In the genomic region with DNA sequence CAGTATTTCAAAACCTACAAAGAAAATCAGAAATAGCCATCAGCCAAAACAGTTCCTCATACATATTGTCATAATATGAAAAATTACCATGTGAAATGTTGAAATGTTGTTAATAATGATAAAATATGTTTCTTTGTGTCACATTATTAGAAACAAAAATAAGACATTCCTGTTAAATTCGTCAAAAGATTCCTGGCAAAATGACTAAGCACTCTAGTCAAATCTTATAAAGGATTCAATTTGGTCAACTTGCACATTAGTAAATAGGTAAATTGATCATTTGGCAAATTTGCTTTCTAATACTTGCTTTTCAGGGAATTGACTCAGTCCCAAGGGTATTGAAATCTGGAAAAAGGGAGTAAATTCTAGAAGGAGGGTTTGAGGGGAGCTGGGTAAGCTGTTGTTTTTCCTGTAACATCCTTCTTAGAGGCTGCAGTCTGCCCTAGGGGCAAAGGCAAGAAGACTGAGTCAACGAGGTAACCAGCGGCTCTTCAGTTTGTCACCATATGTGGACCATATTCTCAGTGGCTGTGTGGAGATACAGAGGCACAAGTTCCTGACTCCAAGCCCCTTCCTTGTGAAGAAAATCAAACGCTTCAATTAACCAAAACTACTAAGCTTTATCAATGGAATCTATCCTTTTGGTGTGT, we compare ENCODE assay signal across 29 cellular contexts.
DNase-seq lines count a peak whose midpoint lies in the region; ATAC-seq, FAIRE-seq and TF ChIP-seq lines count a peak whose summit lies in the region.
"Had no signal": no experiment of that assay in that cellular context is flagged by ENCODE, and none has a peak within 500 bp of the region (broad histone marks: within the 10 kb centered on the region; RNA-seq: fewer than 3 reads in every experiment).

No MANE protein-coding gene starts in this region.

- H3K27ac ChIP-seq in SK-N-SH (ENCODE audit: low read depth in 2 of 2, low read length in 1 of 2) (no peak overlapping the region), PC-3 (ENCODE audit: low read length) (no peak overlapping the region)
- H3K27ac ChIP-seq: 22Rv1, body of pancreas, heart right ventricle, prostate gland, suprapubic skin, uterus had no signal

- POLR2A ChIA-PET in SK-N-SH (lab: Yijun Ruan, JAX) (no interaction called here), PC-3 (lab: Charles Lee; ENCODE audit: unreplicated experiment) (no interaction called here), Caco-2 (lab: Charles Lee) (no interaction called here)

- DNase-seq in SK-N-SH (no peak), PC-3 (peak; percentile 20), fibroblast of the aortic adventitia (ENCODE audit: low read depth) (peak; percentile 50), urothelium cell line (ENCODE audit: low spot score) (no peak), Caco-2 (no peak), COLO829 (ENCODE audit: low spot score) (no peak)
- DNase-seq: activated CD4-positive, alpha-beta T cell treated with anti-CD3 and anti-CD28 coated beads, Interleukin-2, amount 10 ng/mL, durations not matched to agents 7 days and 5 days; activated CD8-positive, alpha-beta memory T cell treated with anti-CD3 and anti-CD28 coated beads, Interleukin-2, amount 10 ng/mL, durations not matched to agents 7 days and 5 days; activated naive CD8-positive, alpha-beta T cell treated with anti-CD3 and anti-CD28 coated beads, Interleukin-2, amount 50 U/mL, for 24 hours; activated T-cell treated with anti-CD3 and anti-CD28 coated beads, Interleukin-2, amount 50 U/mL, for 48 hours; body of pancreas; CD4-positive, alpha-beta memory T cell; GOT3; heart right ventricle; NCI-H1092 treated with DMSO at 0.1 percent for 48 hours; NCI-H187 treated with DMSO at 0.1 percent for 48 hours; NCI-H524 treated with DMSO at 0.1 percent for 48 hours; SHP77 treated with DMSO at 0.1 percent for 48 hours; sigmoid colon; stimulated activated CD4-positive, alpha-beta T cell treated with anti-CD3 and anti-CD28 coated beads, Interleukin-15, amount 100 ng/mL, for 24 hours; stimulated activated naive B cell treated with anti-CD40 and anti-IgM and Interleukin-4, amounts not matched to agents 10 μg/mL and 1 μg/mL and 100 μg/mL, for 72 hours; T1000; uterus had no signal

- no peaks in the 10 kb centered on the region for H3F3A ChIP-seq in SK-N-SH (replicated peaks; ENCODE audit: insufficient read depth)
- H3F3A ChIP-seq in PC-3 (ENCODE audit: low read length, unreplicated experiment) = no peaks in the 10 kb centered on the region

- H4K20me1 ChIP-seq in SK-N-SH (ENCODE audit: insufficient read depth) = no peaks in the 10 kb centered on the region
- H4K20me1 ChIP-seq in PC-3 (ENCODE audit: low read length) = no peaks in the 10 kb centered on the region

- CTCF ChIA-PET in SK-N-SH (lab: Yijun Ruan, JAX) = interaction anchor here (0.9 to 2.8 kb wide), 4 partner anchors 9 to 235 kb away, joined by 3 to 9 read pairs (median 4); no protein-coding TSS in a partner anchor
- CTCF ChIA-PET in PC-3 (lab: Charles Lee) = no interaction called here
- CTCF ChIA-PET in Caco-2 (lab: Charles Lee) = no interaction called here

- intact Hi-C loops in PC-3 (cut with micrococcal nuclease) (no loop called here), Caco-2 (cut with micrococcal nuclease; ENCODE audit: unreplicated experiment) (no loop called here)

- TF ChIP-seq CTCF in SK-N-SH (IDR thresholded peaks at IDR 0.05) (no peak), PC-3 (conservative IDR thresholded peaks at IDR 0.05; ENCODE audit: low read depth, low read length) (no peak), fibroblast of the aortic adventitia (IDR thresholded peaks at IDR 0.05; ENCODE audit: insufficient read depth, low read length) (no peak), Caco-2 (IDR thresholded peaks at IDR 0.05; ENCODE audit: insufficient read depth in 1 of 2, low read depth in 1 of 2, low read length in 1 of 2, severe bottlenecking in 1 of 2, unreplicated experiment in 1 of 2) (no peak)

- no peak overlapping the region for H3K9ac ChIP-seq in SK-N-SH
- H3K9ac ChIP-seq in PC-3 (ENCODE audit: low read length) = no peak overlapping the region

- ATAC-seq in SK-N-SH treated with all-trans-retinoic acid at 6 μM for 48 hours (no peak), PC-3 (no peak), HG03354 (IDR thresholded peaks at IDR 0.05; ENCODE audit: poor library complexity, severe bottlenecking, unreplicated experiment) (no peak)
- ATAC-seq: activated CD8-positive, alpha-beta memory T cell treated with anti-CD3 and anti-CD28 coated beads, Interleukin-2, amount 10 ng/mL, durations not matched to agents 7 days and 5 days; activated naive CD8-positive, alpha-beta T cell treated with anti-CD3 and anti-CD28 coated beads, Interleukin-2, amount 50 U/mL, for 24 hours; body of pancreas; heart right ventricle; Panc1; stimulated activated naive B cell treated with anti-CD40 and anti-IgM and Interleukin-4, amounts not matched to agents 10 μg/mL and 1 μg/mL and 100 μg/mL, for 72 hours had no signal

- BruUV-seq in PC-3 (replicated peaks; lab: Mats Ljungman, UMichigan) = no TSS peak
- no TSS peak for BruUV-seq in Caco-2 (replicated peaks; lab: Mats Ljungman, UMichigan)

- WGBS in SK-N-SH (ENCODE audit: low lambda C conversion rate) = 71% methylated on average over 4 of the region's 4 CpGs

- H2AFZ ChIP-seq in SK-N-SH (ENCODE audit: low read depth) (no peak overlapping the region), PC-3 (ENCODE audit: low read length) (no peak overlapping the region)

- H3K9me3 Mint-ChIP-seq in Caco-2 (ENCODE audit: unreplicated experiment) = no peaks in the 10 kb centered on the region
- H3K9me3 Mint-ChIP-seq: activated CD4-positive, alpha-beta T cell treated with anti-CD3 and anti-CD28 coated beads, Interleukin-2, amount 10 ng/mL, durations not matched to agents 7 days and 5 days; activated naive CD8-positive, alpha-beta T cell treated with anti-CD3 and anti-CD28 coated beads, Interleukin-2, amount 50 U/mL, for 24 hours; CD4-positive, alpha-beta memory T cell; stimulated activated naive B cell treated with anti-CD40 and anti-IgM and Interleukin-4, amounts not matched to agents 10 μg/mL and 1 μg/mL and 100 μg/mL, for 72 hours had no signal

- no peak for TF ChIP-seq EP300 in SK-N-SH (IDR thresholded peaks at IDR 0.05; ENCODE audit: borderline replicate concordance in 1 of 2, low read depth in 1 of 2, low read length in 1 of 2)

- no peaks in the 10 kb centered on the region for H3K36me3 Mint-ChIP-seq in Caco-2 (ENCODE audit: insufficient read depth, unreplicated experiment)
- H3K36me3 Mint-ChIP-seq: activated CD8-positive, alpha-beta memory T cell treated with anti-CD3 and anti-CD28 coated beads, Interleukin-2, amount 10 ng/mL, durations not matched to agents 7 days and 5 days; CD4-positive, alpha-beta memory T cell; stimulated activated naive B cell treated with anti-CD40 and anti-IgM and Interleukin-4, amounts not matched to agents 10 μg/mL and 1 μg/mL and 100 μg/mL, for 72 hours had no signal

- no peak overlapping the region; the same call in 1 of the 2 replicates for H3K4me2 ChIP-seq in SK-N-SH
- H3K4me2 ChIP-seq in PC-3 (ENCODE audit: low read length) = no peak overlapping the region

- no peaks in the 10 kb centered on the region for H3K36me3 ChIP-seq in SK-N-SH (replicated peaks in 1 of 2; ENCODE audit: control insufficient read depth in 1 of 2, insufficient read depth in 2 of 2, low read length in 1 of 2)
- H3K36me3 ChIP-seq in PC-3 (ENCODE audit: low read depth, low read length) = no peaks in the 10 kb centered on the region
- no peaks in the 10 kb centered on the region for H3K36me3 ChIP-seq in Caco-2 (ENCODE audit: control insufficient read depth, insufficient read depth, low read length)
- H3K36me3 ChIP-seq: heart right ventricle, prostate gland, sigmoid colon, suprapubic skin, uterus had no signal

- H3K27ac Mint-ChIP-seq in Caco-2 (ENCODE audit: unreplicated experiment) = no peak overlapping the region
- H3K27ac Mint-ChIP-seq: activated CD4-positive, alpha-beta T cell treated with anti-CD3 and anti-CD28 coated beads, Interleukin-2, amount 10 ng/mL, durations not matched to agents 7 days and 5 days; activated CD8-positive, alpha-beta memory T cell treated with anti-CD3 and anti-CD28 coated beads, Interleukin-2, amount 10 ng/mL, durations not matched to agents 7 days and 5 days; activated naive CD8-positive, alpha-beta T cell treated with anti-CD3 and anti-CD28 coated beads, Interleukin-2, amount 50 U/mL, for 24 hours; CD4-positive, alpha-beta memory T cell; stimulated activated naive B cell treated with anti-CD40 and anti-IgM and Interleukin-4, amounts not matched to agents 10 μg/mL and 1 μg/mL and 100 μg/mL, for 72 hours had no signal

- TF ChIP-seq RAD21 in SK-N-SH (IDR thresholded peaks at IDR 0.05; ENCODE audit: low read length) = no peak

- peaks cover 2% of the 10 kb centered on the region for H3K27me3 Mint-ChIP-seq in Caco-2 (ENCODE audit: insufficient read depth, unreplicated experiment)
- H3K27me3 Mint-ChIP-seq: activated CD4-positive, alpha-beta T cell treated with anti-CD3 and anti-CD28 coated beads, Interleukin-2, amount 10 ng/mL, durations not matched to agents 7 days and 5 days; activated CD8-positive, alpha-beta memory T cell treated with anti-CD3 and anti-CD28 coated beads, Interleukin-2, amount 10 ng/mL, durations not matched to agents 7 days and 5 days; activated naive CD8-positive, alpha-beta T cell treated with anti-CD3 and anti-CD28 coated beads, Interleukin-2, amount 50 U/mL, for 24 hours; CD4-positive, alpha-beta memory T cell had no signal

- H3K4me3 Mint-ChIP-seq in Caco-2 (ENCODE audit: unreplicated experiment) = no peak overlapping the region
- H3K4me3 Mint-ChIP-seq: activated CD4-positive, alpha-beta T cell treated with anti-CD3 and anti-CD28 coated beads, Interleukin-2, amount 10 ng/mL, durations not matched to agents 7 days and 5 days; activated CD8-positive, alpha-beta memory T cell treated with anti-CD3 and anti-CD28 coated beads, Interleukin-2, amount 10 ng/mL, durations not matched to agents 7 days and 5 days; activated naive CD8-positive, alpha-beta T cell treated with anti-CD3 and anti-CD28 coated beads, Interleukin-2, amount 50 U/mL, for 24 hours; CD4-positive, alpha-beta memory T cell; stimulated activated naive B cell treated with anti-CD40 and anti-IgM and Interleukin-4, amounts not matched to agents 10 μg/mL and 1 μg/mL and 100 μg/mL, for 72 hours had no signal

- H3K27me3 ChIP-seq in SK-N-SH (ENCODE audit: insufficient read depth) (no peaks in the 10 kb centered on the region), PC-3 (ENCODE audit: low read length) (peaks cover 8% of the 10 kb centered on the region), Caco-2 (replicated peaks; ENCODE audit: control insufficient read depth, insufficient read depth, low read length) (no peaks in the 10 kb centered on the region; the same call in 1 of the 2 replicates)
- H3K27me3 ChIP-seq: body of pancreas, heart right ventricle, sigmoid colon, suprapubic skin, uterus had no signal

- H3K4me1 ChIP-seq in SK-N-SH (ENCODE audit: control insufficient read depth in 1 of 2, insufficient read depth in 2 of 2, low read depth in 1 of 2, low read length in 1 of 2) (0 out of 4 replicates have a peak, but pooled peaks cover 0 to 7% of the 10 kb centered on the region in 2 experiments), PC-3 (ENCODE audit: insufficient read depth, low read length) (no peaks in the 10 kb centered on the region), Caco-2 (no peaks in the 10 kb centered on the region)
- H3K4me1 ChIP-seq: body of pancreas, prostate gland, suprapubic skin, uterus had no signal

- H3K79me2 ChIP-seq in SK-N-SH (ENCODE audit: insufficient read depth) = no peaks in the 10 kb centered on the region
- no peaks in the 10 kb centered on the region for H3K79me2 ChIP-seq in PC-3 (ENCODE audit: low read length)

- H3K4me3 ChIP-seq in SK-N-SH (ENCODE audit: low read depth in 2 of 2, low read length in 1 of 2) = no peak overlapping the region
- H3K4me3 ChIP-seq in PC-3 (ENCODE audit: low read length) = no peak overlapping the region
- H3K4me3 ChIP-seq in fibroblast of the aortic adventitia (ENCODE audit: low read depth, low read length) = no peak overlapping the region
- no peak overlapping the region for H3K4me3 ChIP-seq in Caco-2 (ENCODE audit: low read depth, low read length)
- H3K4me3 ChIP-seq: body of pancreas, heart right ventricle, prostate gland, sigmoid colon, suprapubic skin, uterus had no signal

- H3K9me2 ChIP-seq in SK-N-SH = no peaks in the 10 kb centered on the region
- H3K9me2 ChIP-seq in PC-3 (replicated peaks; ENCODE audit: low read length) = no peaks in the 10 kb centered on the region

- no peaks in the 10 kb centered on the region for H3K4me1 Mint-ChIP-seq in Caco-2 (ENCODE audit: low read depth, unreplicated experiment)
- H3K4me1 Mint-ChIP-seq: activated CD4-positive, alpha-beta T cell treated with anti-CD3 and anti-CD28 coated beads, Interleukin-2, amount 10 ng/mL, durations not matched to agents 7 days and 5 days; activated CD8-positive, alpha-beta memory T cell treated with anti-CD3 and anti-CD28 coated beads, Interleukin-2, amount 10 ng/mL, durations not matched to agents 7 days and 5 days; activated naive CD8-positive, alpha-beta T cell treated with anti-CD3 and anti-CD28 coated beads, Interleukin-2, amount 50 U/mL, for 24 hours; CD4-positive, alpha-beta memory T cell; stimulated activated naive B cell treated with anti-CD40 and anti-IgM and Interleukin-4, amounts not matched to agents 10 μg/mL and 1 μg/mL and 100 μg/mL, for 72 hours had no signal

- no peaks in the 10 kb centered on the region for H3K9me3 ChIP-seq in SK-N-SH
- H3K9me3 ChIP-seq in PC-3 (ENCODE audit: low read length) = no peaks in the 10 kb centered on the region
- no peaks in the 10 kb centered on the region for H3K9me3 ChIP-seq in Caco-2
- H3K9me3 ChIP-seq: body of pancreas, heart right ventricle, prostate gland, sigmoid colon, suprapubic skin, uterus had no signal

- FAIRE-seq in urothelium cell line (lab: Jason Lieb, UNC) = peak; percentile 52

Comparison
In these comparisons a context has a peak if more than half of its experiments do, and no peak if none do; other contexts are left out.
1. DNase-seq: peak in PC-3 (single experiment) and fibroblast of the aortic adventitia (single experiment); none in SK-N-SH (single experiment), urothelium cell line (single experiment), Caco-2 (0 of 2) and COLO829 (single experiment).